Comparison of ENCODE assay signal across 23 cellular contexts in the genomic region with DNA sequence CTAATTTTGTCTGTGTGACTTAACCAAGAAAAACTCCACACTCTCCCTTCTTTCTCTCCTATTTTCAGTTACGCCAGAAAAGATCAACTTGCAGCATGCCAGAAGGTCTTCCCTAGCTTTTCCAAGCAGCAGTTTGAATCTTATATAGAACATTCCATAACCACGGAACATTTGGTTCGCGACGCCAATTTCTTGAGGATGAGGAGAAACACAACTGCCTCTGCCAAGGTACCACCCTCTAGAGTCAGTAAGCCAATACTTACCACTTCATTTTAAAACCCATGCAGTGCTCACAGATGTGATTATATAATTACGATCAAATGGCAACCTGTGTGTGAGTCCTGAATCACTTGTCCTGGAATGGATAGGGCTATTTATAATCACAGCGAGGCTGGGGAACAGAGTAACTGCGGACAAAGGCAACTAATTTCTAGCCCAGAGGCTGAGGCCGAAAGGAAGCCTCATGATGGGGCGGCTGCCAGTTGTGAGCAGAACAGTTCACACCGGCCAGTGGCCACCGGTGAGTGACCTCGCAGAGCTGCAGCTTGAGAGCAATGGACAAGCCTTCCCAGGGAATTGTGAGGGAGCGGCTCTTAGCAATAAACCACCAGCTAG. TPM values are rescaled to one million over a fixed set of nuclear protein-coding genes. Genes with fewer than 3 reads are reported as not detected.
DNase-seq lines count a peak whose midpoint lies in the region; ATAC-seq and TF ChIP-seq lines count a peak whose summit lies in the region.
"Had no signal": no experiment of that assay in that cellular context is flagged by ENCODE, and none has a peak within 500 bp of the region (broad histone marks: within the 10 kb centered on the region; RNA-seq: fewer than 3 reads in every experiment).

No MANE protein-coding gene starts in this region.

- H3K4me1 ChIP-seq in ascending aorta (peaks cover 0 to 10% of the 10 kb centered on the region in 2 donors), upper lobe of right lung (no peaks in the 10 kb centered on the region)

- H3K36me3 ChIP-seq in ascending aorta (no peaks in the 10 kb centered on the region), upper lobe of right lung (no peaks in the 10 kb centered on the region)
- H3K36me3 ChIP-seq: gastrocnemius medialis, neutrophil had no signal

- DNase-seq in M059J (ENCODE audit: low read depth) (peak; percentile 40), ascending aorta (ENCODE audit: low spot score in 2 of 2) (peak in 1 of 2 donors; percentile 73), islet precursor cell (peak; percentile 52), sciatic nerve (ENCODE audit: low spot score) (no peak), DMS 273 treated with DMSO at 0.1 percent for 48 hours (lab: John Stamatoyannopoulos, UW) (no peak), SIG-M5 (lab: John Stamatoyannopoulos, UW) (no peak), upper lobe of right lung (no peak)
- DNase-seq: activated CD4-positive, CD25-positive, alpha-beta regulatory T cell treated with anti-CD3 and anti-CD28 coated beads, Interleukin-2, amount 50 U/mL, for 72 hours; activated CD8-positive, alpha-beta T cell treated with anti-CD3 and anti-CD28 coated beads for 36 hours; activated effector memory CD4-positive, alpha-beta T cell treated with Interleukin-2 at 50 U/mL for 16 hours; activated naive CD8-positive, alpha-beta T cell treated with anti-CD3 and anti-CD28 coated beads for 36 hours; effector memory CD8-positive, alpha-beta T cell; gastrocnemius medialis; NCI-H1694; NCI-H748 treated with DMSO at 0.1 percent for 48 hours; OCI-M1; T-helper 1 cell; trophoblast cell had no signal

- TF ChIP-seq CTCF in ascending aorta (IDR thresholded peaks at IDR 0.05) (no peak), upper lobe of right lung (IDR thresholded peaks at IDR 0.05) (no peak)

- H3K9me3 ChIP-seq in ascending aorta (no peaks in the 10 kb centered on the region), upper lobe of right lung (no peaks in the 10 kb centered on the region)
- H3K9me3 ChIP-seq: gastrocnemius medialis, neutrophil had no signal

- peak; percentile 47 for ATAC-seq in sciatic nerve
- ATAC-seq in HG02884 (IDR thresholded peaks at IDR 0.05; ENCODE audit: unreplicated experiment) = no peak
- no peak for ATAC-seq in upper lobe of right lung
- ATAC-seq: activated CD8-positive, alpha-beta T cell treated with anti-CD3 and anti-CD28 coated beads for 36 hours; effector memory CD8-positive, alpha-beta T cell; esophagus mucosa; gastrocnemius medialis had no signal

- intact Hi-C loops in ascending aorta (cut with DNase I) = loop anchor here (2.0 to 5.0 kb wide), 4 partner anchors 108 to 653 kb away; no protein-coding TSS in a partner anchor
- intact Hi-C loops in sciatic nerve (cut with DNase I) = loop anchor here (10.0 kb wide), 1 partner anchor 240 kb away; the partner anchor contains the start of gene MX2
- intact Hi-C loops in upper lobe of right lung (cut with DNase I) = no loop called here

- H3K27ac ChIP-seq in ascending aorta (peak overlapping the region; percentile 81 to 84), upper lobe of right lung (no peak overlapping the region)
- H3K27ac ChIP-seq: C4-2B, gastrocnemius medialis, KMS-11, neutrophil had no signal

- H3K4me3 ChIP-seq in ascending aorta = peak overlapping the region in 1 of 2 donors; percentile 46
- H3K4me3 ChIP-seq in upper lobe of right lung = no peak overlapping the region
- H3K4me3 ChIP-seq: gastrocnemius medialis had no signal

- H3K27me3 ChIP-seq in ascending aorta = no peaks in the 10 kb centered on the region
- no peaks in the 10 kb centered on the region for H3K27me3 ChIP-seq in upper lobe of right lung
- H3K27me3 ChIP-seq: gastrocnemius medialis had no signal

RNA-seq across cellular contexts. Expression of gene BACE2, which starts 43.2 kb away (rescaled TPM):
- 194 and 229 TPM in 2 replicates for total RNA-seq in M059J (2014; rRNA removed; shearing (Covaris generic))
- total RNA-seq in ascending aorta (151 TPM), sciatic nerve (103 TPM), upper lobe of right lung (20.9 TPM)

Comparison
In these comparisons a context has a peak if more than half of its experiments do, and no peak if none do; other contexts are left out.
1. DNase-seq: peak in M059J (single experiment) and islet precursor cell (single experiment); none in sciatic nerve (single experiment), DMS 273 treated with DMSO at 0.1 percent for 48 hours (single experiment), SIG-M5 (single experiment) and upper lobe of right lung (single experiment).